In genomic region chr22:28911279-28911640, GRCh38 we compare ENCODE assay signal across 13 cellular contexts. TPM values are rescaled to one million over a fixed set of nuclear protein-coding genes. Genes with fewer than 3 reads are reported as not detected.
DNase-seq lines count a peak whose midpoint lies in the region; ATAC-seq, FAIRE-seq and TF ChIP-seq lines count a peak whose summit lies in the region.
"Had no signal": no experiment of that assay in that cellular context is flagged by ENCODE, and none has a peak within 500 bp of the region (broad histone marks: within the 10 kb centered on the region; RNA-seq: fewer than 3 reads in every experiment).

No MANE protein-coding gene starts in this region.

- H3K4me1 ChIP-seq in A549 (peaks cover 81% of the 10 kb centered on the region), left lung (peaks cover 0 to 20% of the 10 kb centered on the region in 2 donors), rectal smooth muscle tissue (ENCODE audit: control insufficient read depth, insufficient read depth, low read length) (peaks cover 22% of the 10 kb centered on the region)

- DNase-seq in A549 (ENCODE audit: low read depth in 1 of 2, low spot score in 1 of 2) (no peak), chondrocyte (ENCODE audit: low spot score) (peak; percentile 29), left lung (no peak), SKM-1 (lab: John Stamatoyannopoulos, UW; ENCODE audit: unreplicated experiment) (no peak)
- DNase-seq: activated CD4-positive, CD25-positive, alpha-beta regulatory T cell treated with anti-CD3 and anti-CD28 coated beads, Interleukin-2, amount 50 U/mL, for 72 hours; activated naive CD8-positive, alpha-beta T cell treated with anti-CD3 and anti-CD28 coated beads, Interleukin-2, amount 10 ng/mL, durations not matched to agents 7 days and 5 days; naive B cell; NCI-H1092; T-helper 1 cell had no signal

- peak overlapping the region; percentile 49 for H3K27ac Mint-ChIP-seq in chondrocyte (ENCODE audit: unreplicated experiment)
- H3K27ac Mint-ChIP-seq: activated naive CD8-positive, alpha-beta T cell treated with anti-CD3 and anti-CD28 coated beads, Interleukin-2, amount 10 ng/mL, durations not matched to agents 7 days and 5 days had no signal

- TF ChIP-seq CTCF in A549 (IDR thresholded peaks at IDR 0.05): no peak
- no peak for TF ChIP-seq CTCF in chondrocyte (IDR thresholded peaks at IDR 0.05)
- no peak for TF ChIP-seq CTCF in left lung (IDR thresholded peaks at IDR 0.05)

- WGBS in A549 (ENCODE audit: missing lambda C conversion rate): 53% methylated on average over 4 of the region's 4 CpGs

- peak overlapping the region; percentile 77 for H3K4me2 ChIP-seq in A549

- H3K9ac ChIP-seq in rectal smooth muscle tissue (ENCODE audit: low read length): no peak overlapping the region

- no peak for TF ChIP-seq POLR2A in A549 (IDR thresholded peaks at IDR 0.05; ENCODE audit: low read length)

- intact Hi-C loops in left lung (cut with DNase I): no loop called here

- ATAC-seq in A549: peak; percentile 68 to 70; a peak in 4 of 6 replicates
- ATAC-seq in left lung: peak; percentile 78
- ATAC-seq in GM21515 (IDR thresholded peaks at IDR 0.05; ENCODE audit: unreplicated experiment): no peak
- ATAC-seq in GM19023 (IDR thresholded peaks at IDR 0.05; ENCODE audit: unreplicated experiment): no peak
- no peak for ATAC-seq in GM21447 (IDR thresholded peaks at IDR 0.05; ENCODE audit: unreplicated experiment)

- peaks cover 33% of the 10 kb centered on the region for H3K4me1 Mint-ChIP-seq in chondrocyte (ENCODE audit: low read depth)
- H3K4me1 Mint-ChIP-seq: naive B cell had no signal

- no peak for TF ChIP-seq EP300 in A549 (IDR thresholded peaks at IDR 0.05)

- TF ChIP-seq RAD21 in A549 (conservative IDR thresholded peaks at IDR 0.05 in 1 of 2, IDR thresholded peaks at IDR 0.05 in 1 of 2): no peak

- H3K9me3 ChIP-seq in A549: no peaks in the 10 kb centered on the region
- H3K9me3 ChIP-seq in left lung: no peaks in the 10 kb centered on the region

- H3K36me3 Mint-ChIP-seq in chondrocyte (ENCODE audit: low read depth): no peaks in the 10 kb centered on the region
- H3K36me3 Mint-ChIP-seq: activated naive CD8-positive, alpha-beta T cell treated with anti-CD3 and anti-CD28 coated beads, Interleukin-2, amount 10 ng/mL, durations not matched to agents 7 days and 5 days; naive B cell had no signal

- H3K27ac ChIP-seq in A549 (peak overlapping the region; percentile 72 to 73), left lung (peak overlapping the region; percentile 51 to 62), rectal smooth muscle tissue (ENCODE audit: low read depth, low read length) (peak overlapping the region; percentile 73)

- H3K36me3 ChIP-seq in left lung (no peaks in the 10 kb centered on the region), rectal smooth muscle tissue (ENCODE audit: control insufficient read depth, insufficient read depth, low read length) (no peaks in the 10 kb centered on the region)

- no peaks in the 10 kb centered on the region for H3K9me3 Mint-ChIP-seq in chondrocyte (ENCODE audit: low read depth)
- H3K9me3 Mint-ChIP-seq: activated naive CD8-positive, alpha-beta T cell treated with anti-CD3 and anti-CD28 coated beads, Interleukin-2, amount 10 ng/mL, durations not matched to agents 7 days and 5 days; naive B cell had no signal

- H3K4me3 ChIP-seq in A549: no peak overlapping the region; the same call in 2 of the 3 replicates
- no peak overlapping the region for H3K4me3 ChIP-seq in left lung
- no peak overlapping the region for H3K4me3 ChIP-seq in rectal smooth muscle tissue (ENCODE audit: low read length)

- no peak for FAIRE-seq in A549 (lab: Jason Lieb, UNC)

- H3K4me3 Mint-ChIP-seq in chondrocyte (ENCODE audit: unreplicated experiment): no peak overlapping the region
- H3K4me3 Mint-ChIP-seq: activated naive CD8-positive, alpha-beta T cell treated with anti-CD3 and anti-CD28 coated beads, Interleukin-2, amount 10 ng/mL, durations not matched to agents 7 days and 5 days; naive B cell had no signal

- H3K27me3 Mint-ChIP-seq in chondrocyte (ENCODE audit: low read depth): no peaks in the 10 kb centered on the region

- H3K27me3 ChIP-seq in left lung (no peaks in the 10 kb centered on the region), rectal smooth muscle tissue (ENCODE audit: control insufficient read depth, insufficient read depth, low read length) (no peaks in the 10 kb centered on the region)

- POLR2A ChIA-PET in A549 (lab: Yijun Ruan, JAX): interaction anchor here (0.9 kb wide), 1 partner anchor 28 kb away, joined by 4 read pairs; the partner anchor contains the start of gene ZNRF3

- CTCF ChIA-PET in A549 (lab: Yijun Ruan, JAX): no interaction called here

TF ChIP-seq in A549, 52 proteins besides CTCF, POLR2A, EP300 and RAD21:
- no peak for TF ChIP-seq BCL3 (IDR thresholded peaks at IDR 0.05)
- 0 out of 2 replicates have a peak, but pooled peaks have one; percentile 9 for TF ChIP-seq KDM1A (IDR thresholded peaks at IDR 0.05; ENCODE audit: low read depth)

RNA-seq across cellular contexts. Expression of gene ZNRF3, which starts 27.9 kb away (rescaled TPM):
- polyA plus RNA-seq in A549 (2011; rRNA removed) (4.6 and 5.5 TPM in 2 replicates), A549 (2017; fragmentation: RNase III; extraction: RNeasy Plus Mini Kit Qiagen cat#74134 plus additional on column Dnase treatment) (5.5 to 6.9 TPM (median 6.0 TPM) in 3 replicates)
- 6.1 and 9.1 TPM in 2 replicates for polyA plus RNA-seq in A549 (2012; cell fraction: cytosol; rRNA removed)
- 7.8 and 14.2 TPM in 2 replicates for polyA plus RNA-seq in A549 (2012; cell fraction: nucleus; rRNA removed)
- polyA minus RNA-seq in A549 (2011; rRNA and poly(A)+ RNA removed): 4.8 and 6.3 TPM in 2 replicates
- total RNA-seq in chondrocyte (6.7 to 7.7 TPM (median 6.7 TPM) in 3 replicates), left lung (10 to 100 TPM in 1 of 2 donors, 1 to 10 TPM in 1; 8.8 to 13.1 TPM)

Comparison
In these comparisons a context has a peak if more than half of its experiments do, and no peak if none do; other contexts are left out.
1. ATAC-seq: peak in A549 (2 of 2) and left lung (single experiment); none in GM21515 (single experiment), GM19023 (single experiment) and GM21447 (single experiment).
2. Peak in every context shown above with its lines, with median percentiles within 50 percentile points of each other: H3K27ac ChIP-seq.